10 cellular contexts compared by ENCODE assay signal in the genomic region with DNA sequence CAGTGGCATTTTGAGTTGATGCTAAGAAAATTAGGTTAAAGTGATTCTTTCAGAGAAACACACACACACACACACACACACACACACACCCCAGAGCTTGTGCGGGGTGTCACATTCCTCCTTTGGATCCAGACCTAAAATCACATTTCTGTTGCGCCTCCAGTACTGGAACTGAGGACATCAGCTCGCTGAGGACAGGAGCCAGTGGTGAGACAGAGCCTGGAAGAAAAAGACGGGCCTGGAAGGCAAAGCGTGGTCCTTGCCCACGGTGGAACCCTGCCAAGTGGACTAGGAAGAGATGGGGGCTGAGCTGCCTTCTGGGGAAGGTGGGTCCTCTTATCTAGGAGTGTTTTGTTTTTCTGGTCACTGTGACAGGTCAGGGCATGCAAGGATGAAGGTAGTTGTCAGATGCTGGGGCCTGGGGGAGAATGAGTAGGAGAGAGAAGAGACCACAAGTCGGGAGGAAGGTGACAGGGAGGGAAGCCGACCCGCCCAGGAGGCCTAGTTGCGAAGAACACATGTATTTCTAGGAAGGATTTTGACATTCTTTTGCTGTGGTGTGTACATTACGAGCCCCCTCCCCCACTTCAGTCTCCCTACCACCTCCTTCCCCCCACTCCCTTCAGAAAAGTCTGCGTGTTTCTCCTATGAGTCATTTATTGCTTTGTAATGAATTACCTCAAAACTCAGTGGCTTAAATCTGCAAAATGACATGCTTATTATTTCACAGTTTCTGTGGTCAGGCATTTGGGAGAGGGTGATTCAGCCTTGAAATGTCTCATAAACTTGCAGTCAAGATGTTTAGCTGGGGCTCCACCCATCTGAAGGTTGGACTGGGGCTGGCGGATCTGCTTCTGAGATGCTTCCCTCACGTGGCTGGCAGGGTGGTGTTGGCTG. TPM values are rescaled to one million over a fixed set of nuclear protein-coding genes. Genes with fewer than 3 reads are reported as not detected.
DNase-seq lines count a peak whose midpoint lies in the region; ATAC-seq and TF ChIP-seq lines count a peak whose summit lies in the region.
"Had no signal": no experiment of that assay in that cellular context is flagged by ENCODE, and none has a peak within 500 bp of the region (broad histone marks: within the 10 kb centered on the region; RNA-seq: fewer than 3 reads in every experiment).

No MANE protein-coding gene starts in this region.

- in situ Hi-C loops in ACHN (cut with HindIII; ENCODE audit: low pct_ligation_motif_present, low pct_unique_long_range_greater_than_20kb, low sequenced_read_pairs) = no loop called here

- H3K4me1 ChIP-seq in HEK293 (ENCODE audit: control insufficient read depth, insufficient read depth, low read length) = no peaks in the 10 kb centered on the region

- H3K27ac ChIP-seq in HEK293 (ENCODE audit: extremely low read depth, low read depth, low read length) = peak overlapping the region; percentile 10
- H3K27ac ChIP-seq: dorsolateral prefrontal cortex, skin epidermis had no signal

- H3K4me3 ChIP-seq in HEK293 (ENCODE audit: low read depth, low read length) = no peak overlapping the region
- H3K4me3 ChIP-seq: dorsolateral prefrontal cortex, skin epidermis had no signal

- POLR2A ChIA-PET in HEK293 (lab: Yijun Ruan, JAX) (interaction anchor here (0.6 to 1.7 kb wide), 8 partner anchors 10 to 1062 kb away, joined by 3 to 16 read pairs (median 4); no protein-coding TSS in a partner anchor), HEK293T (lab: Yijun Ruan, JAX) (no interaction called here)

- CTCF ChIA-PET in HEK293 (lab: Yijun Ruan, JAX) = interaction anchor here (0.6 to 5.4 kb wide), 9 partner anchors 10 to 426 kb away, joined by 3 to 59 read pairs (median 7); no protein-coding TSS in a partner anchor
- CTCF ChIA-PET in HEK293T (lab: Yijun Ruan, JAX) = interaction anchor here (0.5 to 2.2 kb wide), 6 partner anchors 27 to 455 kb away, joined by 3 to 5 read pairs (median 4); no protein-coding TSS in a partner anchor

- ATAC-seq in HG03139 (IDR thresholded peaks at IDR 0.05; ENCODE audit: unreplicated experiment) = no peak

- peak; percentile 98 for DNase-seq in ACHN
- DNase-seq in activated CD4-positive, alpha-beta T cell treated with anti-CD3 and anti-CD28 coated beads for 48 hours = peak; percentile 68
- peak; percentile 67 for DNase-seq in glomerular endothelial cell (ENCODE audit: extremely low read depth, low read depth, low spot score)
- no peak for DNase-seq in HEK293T (ENCODE audit: extremely low spot score)
- DNase-seq in NCI-H1930 (lab: John Stamatoyannopoulos, UW) = no peak
- no peak for DNase-seq in DMS 273 (lab: John Stamatoyannopoulos, UW; ENCODE audit: unreplicated experiment)
- DNase-seq: dorsolateral prefrontal cortex had no signal

- no peaks in the 10 kb centered on the region for H3K9me3 ChIP-seq in HEK293 (ENCODE audit: control insufficient read depth, insufficient read depth, low read depth, low read length)

- no peaks in the 10 kb centered on the region for H3K36me3 ChIP-seq in HEK293 (ENCODE audit: control insufficient read depth in 2 of 2, insufficient read depth in 1 of 2, low read length in 2 of 2)

- no peak for TF ChIP-seq CTCF in HEK293 (tag by site-specific recombination; IDR thresholded peaks at IDR 0.05)

TF ChIP-seq in HEK293, 187 proteins besides CTCF, POLR2A, EP300 and RAD21 (continues in another document):
- TF ChIP-seq SP7 (tag by site-specific recombination; IDR thresholded peaks at IDR 0.05) (peak; percentile 98), ZNF37A (tag by site-specific recombination; IDR thresholded peaks at IDR 0.05) (no peak), ZFP3 (tag by site-specific recombination; IDR thresholded peaks at IDR 0.05; ENCODE audit: low read depth) (no peak), ZNF530 (tag by site-specific recombination; IDR thresholded peaks at IDR 0.05; ENCODE audit: low read depth) (no peak), ZNF239 (tag by site-specific recombination; IDR thresholded peaks at IDR 0.05) (no peak)
- TF ChIP-seq, protein P1, sequence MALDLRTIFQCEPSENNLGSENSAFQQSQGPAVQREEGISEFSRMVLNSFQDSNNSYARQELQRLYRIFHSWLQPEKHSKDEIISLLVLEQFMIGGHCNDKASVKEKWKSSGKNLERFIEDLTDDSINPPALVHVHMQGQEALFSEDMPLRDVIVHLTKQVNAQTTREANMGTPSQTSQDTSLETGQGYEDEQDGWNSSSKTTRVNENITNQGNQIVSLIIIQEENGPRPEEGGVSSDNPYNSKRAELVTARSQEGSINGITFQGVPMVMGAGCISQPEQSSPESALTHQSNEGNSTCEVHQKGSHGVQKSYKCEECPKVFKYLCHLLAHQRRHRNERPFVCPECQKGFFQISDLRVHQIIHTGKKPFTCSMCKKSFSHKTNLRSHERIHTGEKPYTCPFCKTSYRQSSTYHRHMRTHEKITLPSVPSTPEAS (tag by site-specific recombination; IDR thresholded peaks at IDR 0.05) = 0 out of 2 replicates have a peak, but pooled peaks have one; percentile 30
- TF ChIP-seq, protein P2, sequence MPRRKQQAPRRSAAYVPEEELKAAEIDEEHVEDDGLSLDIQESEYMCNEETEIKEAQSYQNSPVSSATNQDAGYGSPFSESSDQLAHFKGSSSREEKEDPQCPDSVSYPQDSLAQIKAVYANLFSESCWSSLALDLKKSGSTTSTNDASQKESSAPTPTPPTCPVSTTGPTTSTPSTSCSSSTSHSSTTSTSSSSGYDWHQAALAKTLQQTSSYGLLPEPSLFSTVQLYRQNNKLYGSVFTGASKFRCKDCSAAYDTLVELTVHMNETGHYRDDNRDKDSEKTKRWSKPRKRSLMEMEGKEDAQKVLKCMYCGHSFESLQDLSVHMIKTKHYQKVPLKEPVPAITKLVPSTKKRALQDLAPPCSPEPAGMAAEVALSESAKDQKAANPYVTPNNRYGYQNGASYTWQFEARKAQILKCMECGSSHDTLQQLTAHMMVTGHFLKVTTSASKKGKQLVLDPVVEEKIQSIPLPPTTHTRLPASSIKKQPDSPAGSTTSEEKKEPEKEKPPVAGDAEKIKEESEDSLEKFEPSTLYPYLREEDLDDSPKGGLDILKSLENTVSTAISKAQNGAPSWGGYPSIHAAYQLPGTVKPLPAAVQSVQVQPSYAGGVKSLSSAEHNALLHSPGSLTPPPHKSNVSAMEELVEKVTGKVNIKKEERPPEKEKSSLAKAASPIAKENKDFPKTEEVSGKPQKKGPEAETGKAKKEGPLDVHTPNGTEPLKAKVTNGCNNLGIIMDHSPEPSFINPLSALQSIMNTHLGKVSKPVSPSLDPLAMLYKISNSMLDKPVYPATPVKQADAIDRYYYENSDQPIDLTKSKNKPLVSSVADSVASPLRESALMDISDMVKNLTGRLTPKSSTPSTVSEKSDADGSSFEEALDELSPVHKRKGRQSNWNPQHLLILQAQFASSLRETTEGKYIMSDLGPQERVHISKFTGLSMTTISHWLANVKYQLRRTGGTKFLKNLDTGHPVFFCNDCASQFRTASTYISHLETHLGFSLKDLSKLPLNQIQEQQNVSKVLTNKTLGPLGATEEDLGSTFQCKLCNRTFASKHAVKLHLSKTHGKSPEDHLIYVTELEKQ (tag by site-specific recombination; IDR thresholded peaks at IDR 0.05; ENCODE audit: borderline replicate concordance) = peak; percentile 64; the same call in 1 of the 2 replicates

TF ChIP-seq in HEK293T, 16 proteins besides CTCF, POLR2A, EP300 and RAD21:
- TF ChIP-seq LEF1 (IDR thresholded peaks at IDR 0.05; ENCODE audit: borderline replicate concordance) (no peak), HDGF (IDR thresholded peaks at IDR 0.05; ENCODE audit: borderline replicate concordance) (no peak), L3MBTL2 (conservative IDR thresholded peaks at IDR 0.05) (no peak), BHLHE40 (IDR thresholded peaks at IDR 0.05; ENCODE audit: borderline replicate concordance) (no peak), ARNT (IDR thresholded peaks at IDR 0.05) (no peak), TARDBP (IDR thresholded peaks at IDR 0.05) (no peak), CTBP1 (IDR thresholded peaks at IDR 0.05; ENCODE audit: borderline replicate concordance) (no peak), SUZ12 (IDR thresholded peaks at IDR 0.05) (no peak), FOXK2 (IDR thresholded peaks at IDR 0.05) (no peak), FOXM1 (IDR thresholded peaks at IDR 0.05; ENCODE audit: borderline replicate concordance) (no peak), SP1 (IDR thresholded peaks at IDR 0.05) (no peak), ELF4 (IDR thresholded peaks at IDR 0.05) (no peak), ZNF384 (IDR thresholded peaks at IDR 0.05) (no peak), NFRKB (IDR thresholded peaks at IDR 0.05) (no peak)
- TF ChIP-seq, protein P3, sequence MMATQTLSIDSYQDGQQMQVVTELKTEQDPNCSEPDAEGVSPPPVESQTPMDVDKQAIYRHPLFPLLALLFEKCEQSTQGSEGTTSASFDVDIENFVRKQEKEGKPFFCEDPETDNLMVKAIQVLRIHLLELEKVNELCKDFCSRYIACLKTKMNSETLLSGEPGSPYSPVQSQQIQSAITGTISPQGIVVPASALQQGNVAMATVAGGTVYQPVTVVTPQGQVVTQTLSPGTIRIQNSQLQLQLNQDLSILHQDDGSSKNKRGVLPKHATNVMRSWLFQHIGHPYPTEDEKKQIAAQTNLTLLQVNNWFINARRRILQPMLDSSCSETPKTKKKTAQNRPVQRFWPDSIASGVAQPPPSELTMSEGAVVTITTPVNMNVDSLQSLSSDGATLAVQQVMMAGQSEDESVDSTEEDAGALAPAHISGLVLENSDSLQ (IDR thresholded peaks at IDR 0.05) = no peak

RNA-seq across cellular contexts. Expression of a gene that starts 4.8 kb away (rescaled TPM):
- total RNA-seq in glomerular endothelial cell = 3.2 and 5.0 TPM in 2 replicates

RNA-seq across cellular contexts. Expression of a gene that starts 54.1 kb away (rescaled TPM):
- 109 and 152 TPM in 2 replicates for total RNA-seq in glomerular endothelial cell

Comparison
In these comparisons a context has a peak if more than half of its experiments do, and no peak if none do; other contexts are left out.
1. DNase-seq: peak in ACHN (single experiment), activated CD4-positive, alpha-beta T cell treated with anti-CD3 and anti-CD28 coated beads for 48 hours (single experiment) and glomerular endothelial cell (single experiment); none in HEK293T (single experiment), NCI-H1930 (0 of 2) and DMS 273 (single experiment).